In the genomic region with DNA sequence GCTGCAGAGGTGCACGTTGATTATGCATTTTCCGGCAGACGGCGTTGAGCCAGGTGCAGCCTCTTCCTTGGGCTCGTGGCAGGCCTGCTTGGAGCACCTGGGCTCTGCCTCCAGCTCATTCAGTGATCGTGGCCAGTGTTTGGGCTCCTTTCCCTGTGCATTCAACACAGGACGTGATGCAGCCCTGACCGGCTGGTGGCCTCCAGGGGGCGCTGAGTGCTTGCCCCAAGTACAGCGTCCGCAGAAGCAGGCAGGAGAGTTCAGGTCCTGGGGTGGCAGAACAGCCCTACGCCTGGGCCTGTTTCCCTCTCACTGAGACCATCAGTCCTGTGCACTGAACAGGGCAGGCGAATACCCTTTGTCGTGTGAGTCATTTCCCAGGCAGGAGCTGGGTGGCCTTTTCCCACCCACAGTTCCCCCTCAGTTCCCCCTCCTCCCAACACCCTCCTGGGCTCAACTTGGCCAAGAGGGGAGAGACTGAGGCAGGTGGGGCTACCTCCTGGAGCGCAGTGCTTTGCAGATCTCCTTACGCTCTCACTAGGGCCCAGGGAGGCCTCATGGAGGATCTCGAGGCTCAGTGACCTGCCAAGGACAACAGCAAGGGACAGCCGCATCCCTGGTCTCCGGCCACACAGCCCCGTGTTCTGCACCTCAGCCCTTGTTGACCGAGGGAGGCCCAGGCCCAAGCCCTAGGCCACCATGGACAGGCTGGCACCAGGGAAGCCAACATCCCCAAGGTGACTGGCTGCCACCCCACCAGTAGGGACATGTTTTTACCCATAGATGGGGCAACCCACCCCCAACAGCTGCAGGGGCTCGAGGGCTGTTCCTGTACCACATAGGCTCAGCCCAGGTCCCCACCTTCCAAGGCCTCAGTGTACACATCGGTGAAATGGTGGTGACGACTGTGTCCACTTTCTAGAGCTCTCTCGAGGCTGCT, we compare ENCODE assay signal across 8 cellular contexts. TPM values are rescaled to one million over a fixed set of nuclear protein-coding genes. Genes with fewer than 3 reads are reported as not detected.
DNase-seq lines count a peak whose midpoint lies in the region; ATAC-seq, FAIRE-seq and TF ChIP-seq lines count a peak whose summit lies in the region.

No MANE protein-coding gene starts in this region.

- no peaks in the 10 kb centered on the region for H3F3A ChIP-seq in neural cell (ENCODE audit: insufficient read depth, low read length, poor library complexity, severe bottlenecking)

- no peak for TF ChIP-seq EP300 in neural cell (conservative IDR thresholded peaks at IDR 0.05; ENCODE audit: poor library complexity, severe bottlenecking)

- ATAC-seq in activated T-cell treated with anti-CD3 and anti-CD28 coated beads, Interleukin-2, amount 50 U/mL, for 4 hours = peak; percentile 84 to 89
- peak; percentile 89 to 91 for ATAC-seq in stimulated activated naive B cell treated with anti-CD40 and anti-IgM and Interleukin-4, amounts not matched to agents 10 μg/mL and 1 μg/mL and 100 μg/mL, for 72 hours (replicated peaks)
- ATAC-seq in GM18858 (IDR thresholded peaks at IDR 0.05; ENCODE audit: unreplicated experiment) = no peak

- no peaks in the 10 kb centered on the region for H3K9me3 ChIP-seq in Peyer's patch
- H3K9me3 ChIP-seq in fibroblast of lung (ENCODE audit: control insufficient read depth, insufficient read depth, low read depth, low read length) = no peaks in the 10 kb centered on the region
- H3K9me3 ChIP-seq in neural cell (ENCODE audit: low read length) = no peaks in the 10 kb centered on the region

- H3K27ac Mint-ChIP-seq in stimulated activated naive B cell treated with anti-CD40 and anti-IgM and Interleukin-4, amounts not matched to agents 10 μg/mL and 1 μg/mL and 100 μg/mL, for 72 hours = no peak overlapping the region

- H3K36me3 Mint-ChIP-seq in activated T-cell treated with anti-CD3 and anti-CD28 coated beads, Interleukin-2, amount 50 U/mL, for 4 hours (ENCODE audit: insufficient read depth) = no peaks in the 10 kb centered on the region
- peaks cover 6 to 8% of the 10 kb centered on the region in 2 donors for H3K36me3 Mint-ChIP-seq in stimulated activated naive B cell treated with anti-CD40 and anti-IgM and Interleukin-4, amounts not matched to agents 10 μg/mL and 1 μg/mL and 100 μg/mL, for 72 hours

- no peaks in the 10 kb centered on the region for H3K9me2 ChIP-seq in neural cell (ENCODE audit: insufficient read depth, low read length)

- H3K4me1 ChIP-seq in Peyer's patch (peaks cover 0 to 1% (median 0%) of the 10 kb centered on the region in 4 donors), fibroblast of lung (ENCODE audit: control insufficient read depth, extremely low read depth, insufficient read depth, low read length) (peaks cover 9% of the 10 kb centered on the region)

- H3K4me2 ChIP-seq in fibroblast of lung (ENCODE audit: extremely low read depth, insufficient read depth, low read length) (no peak overlapping the region), neural cell (ENCODE audit: low read length) (no peak overlapping the region)

- no peaks in the 10 kb centered on the region for H3K4me1 Mint-ChIP-seq in activated T-cell treated with anti-CD3 and anti-CD28 coated beads, Interleukin-2, amount 50 U/mL, for 4 hours (ENCODE audit: low read depth)
- H3K4me1 Mint-ChIP-seq in stimulated activated naive B cell treated with anti-CD40 and anti-IgM and Interleukin-4, amounts not matched to agents 10 μg/mL and 1 μg/mL and 100 μg/mL, for 72 hours = no peaks in the 10 kb centered on the region

- no peaks in the 10 kb centered on the region for H3K27me3 ChIP-seq in Peyer's patch
- no peaks in the 10 kb centered on the region for H3K27me3 ChIP-seq in fibroblast of lung (ENCODE audit: control insufficient read depth, insufficient read depth, low read length)
- H3K27me3 ChIP-seq in neural cell (ENCODE audit: insufficient read depth, low read depth, low read length) = no peaks in the 10 kb centered on the region

- no peak for FAIRE-seq in D721Med (lab: Jason Lieb, UNC)

- H3K9ac ChIP-seq in fibroblast of lung (ENCODE audit: insufficient read depth, low read length) = no peak overlapping the region
- no peak overlapping the region for H3K9ac ChIP-seq in neural cell (ENCODE audit: low read length)

- TF ChIP-seq POLR2A in Peyer's patch (IDR thresholded peaks at IDR 0.05) = no peak

- peak; percentile 65 for TF ChIP-seq RAD21 in neural cell (conservative IDR thresholded peaks at IDR 0.05)

- H2AFZ ChIP-seq in fibroblast of lung (ENCODE audit: low read length) = no peak overlapping the region
- no peak overlapping the region for H2AFZ ChIP-seq in neural cell (ENCODE audit: low read depth, low read length)

- H3K4me3 ChIP-seq in Peyer's patch (no peak overlapping the region), fibroblast of lung (replicated peaks in 1 of 4; ENCODE audit: control extremely low read depth in 1 of 4, insufficient read depth in 1 of 4, low read depth in 3 of 4, low read length in 4 of 4) (no peak overlapping the region), neural cell (ENCODE audit: low read length) (no peak overlapping the region)

- no peak overlapping the region for H3K4me3 Mint-ChIP-seq in activated T-cell treated with anti-CD3 and anti-CD28 coated beads, Interleukin-2, amount 50 U/mL, for 4 hours
- no peak overlapping the region for H3K4me3 Mint-ChIP-seq in stimulated activated naive B cell treated with anti-CD40 and anti-IgM and Interleukin-4, amounts not matched to agents 10 μg/mL and 1 μg/mL and 100 μg/mL, for 72 hours

- H3K27ac ChIP-seq in Peyer's patch = no peak overlapping the region
- no peak overlapping the region for H3K27ac ChIP-seq in fibroblast of lung (ENCODE audit: insufficient read depth, low read length)
- H3K27ac ChIP-seq in neural cell (ENCODE audit: low read length) = no peak overlapping the region

- DNase-seq in D721Med (ENCODE audit: insufficient read length, low spot score) (no peak), KBM-7 (peak; percentile 86), Peyer's patch (peak; percentile 77 to 92 (median 87)), fibroblast of lung (ENCODE audit: low read depth in 2 of 2) (peak; percentile 77 to 85)
- DNase-seq in activated T-cell treated with anti-CD3 and anti-CD28 coated beads, Interleukin-2, amount 50 U/mL, for 4 hours = peak; percentile 78
- DNase-seq in stimulated activated naive B cell treated with anti-CD40 and anti-IgM and Interleukin-4, amounts not matched to agents 10 μg/mL and 1 μg/mL and 100 μg/mL, for 72 hours = peak; percentile 60

- H4K20me1 ChIP-seq in fibroblast of lung (ENCODE audit: control insufficient read depth, extremely low read depth, insufficient read depth, low read length) (no peaks in the 10 kb centered on the region), neural cell (ENCODE audit: insufficient read depth) (no peaks in the 10 kb centered on the region)

- H3K9me3 Mint-ChIP-seq in activated T-cell treated with anti-CD3 and anti-CD28 coated beads, Interleukin-2, amount 50 U/mL, for 4 hours = no peaks in the 10 kb centered on the region
- no peaks in the 10 kb centered on the region for H3K9me3 Mint-ChIP-seq in stimulated activated naive B cell treated with anti-CD40 and anti-IgM and Interleukin-4, amounts not matched to agents 10 μg/mL and 1 μg/mL and 100 μg/mL, for 72 hours

- H3K27me3 Mint-ChIP-seq in activated T-cell treated with anti-CD3 and anti-CD28 coated beads, Interleukin-2, amount 50 U/mL, for 4 hours (ENCODE audit: low read depth) = no peaks in the 10 kb centered on the region
- H3K27me3 Mint-ChIP-seq in stimulated activated naive B cell treated with anti-CD40 and anti-IgM and Interleukin-4, amounts not matched to agents 10 μg/mL and 1 μg/mL and 100 μg/mL, for 72 hours = no peaks in the 10 kb centered on the region

- peaks cover 32% of the 10 kb centered on the region for H3K79me2 ChIP-seq in fibroblast of lung (ENCODE audit: control insufficient read depth, insufficient read depth, low read length)
- no peaks in the 10 kb centered on the region for H3K79me2 ChIP-seq in neural cell (replicated peaks; ENCODE audit: insufficient read depth, low read length)

- peaks cover 0 to 79% (median 0%) of the 10 kb centered on the region in 3 donors for H3K36me3 ChIP-seq in Peyer's patch
- H3K36me3 ChIP-seq in fibroblast of lung (ENCODE audit: control insufficient read depth, insufficient read depth, low read length) = peaks cover 61% of the 10 kb centered on the region
- no peaks in the 10 kb centered on the region for H3K36me3 ChIP-seq in neural cell (ENCODE audit: insufficient read depth, low read length)

- in situ Hi-C loops in KBM-7 (cut with MboI; ENCODE audit: low pct_unique_long_range_greater_than_20kb, low sequenced_read_pairs) = no loop called here

- peak; percentile 89 for TF ChIP-seq CTCF in D721Med (IDR thresholded peaks at IDR 0.05; ENCODE audit: insufficient read depth, missing control alignments)
- TF ChIP-seq CTCF in Peyer's patch (IDR thresholded peaks at IDR 0.05) = peak; percentile 73 to 93 (median 90)
- TF ChIP-seq CTCF in fibroblast of lung (conservative IDR thresholded peaks at IDR 0.05 in 1 of 2, IDR thresholded peaks at IDR 0.05 in 1 of 2; ENCODE audit: low read depth in 1 of 2, low read length in 2 of 2) = peak; percentile 67 to 85
- TF ChIP-seq CTCF in neural cell (IDR thresholded peaks at IDR 0.05; ENCODE audit: poor library complexity, severe bottlenecking) = peak; percentile 64

TF ChIP-seq in neural cell, 6 proteins besides CTCF, POLR2A, EP300 and RAD21 (continues in another document):
- no peak for TF ChIP-seq EZH2 (IDR thresholded peaks at IDR 0.05; ENCODE audit: borderline replicate concordance, insufficient read depth, low read length, poor library complexity, severe bottlenecking)

RNA-seq across cellular contexts. Expression of a gene that starts 52.9 kb away (rescaled TPM):
- total RNA-seq in Peyer's patch (10 to 100 TPM; 19.3 to 59.4 (median 35.3) TPM), fibroblast of lung (10.0 and 18.0 TPM in 2 replicates)
- total RNA-seq in activated T-cell treated with anti-CD3 and anti-CD28 coated beads, Interleukin-2, amount 50 U/mL, for 4 hours = 10 to 100 TPM; 20.5 to 24.2 (median 21.6) TPM
- polyA plus RNA-seq in fibroblast of lung (6.8 and 8.6 TPM in 2 replicates), neural cell (21.6 and 27.1 TPM in 2 replicates)
- 9.2 and 11.3 TPM in 2 replicates for polyA plus RNA-seq in fibroblast of lung (2012)
- polyA minus RNA-seq in fibroblast of lung (ENCODE audit: low replicate concordance) (11.9 and 12.2 TPM in 2 replicates), neural cell (24.4 and 26.3 TPM in 2 replicates)

RNA-seq across cellular contexts. Expression of a gene that starts 53.0 kb away (rescaled TPM):
- 1,000 to 10,000 TPM in 2 of 4 donors, 100 to 1,000 TPM in 2; 621 to 1,579 (median 999) TPM for total RNA-seq in Peyer's patch
- total RNA-seq in activated T-cell treated with anti-CD3 and anti-CD28 coated beads, Interleukin-2, amount 50 U/mL, for 4 hours = 1,000 to 10,000 TPM; 1,591 to 1,973 (median 1,685) TPM
- total RNA-seq in fibroblast of lung = 1,387 and 1,751 TPM in 2 replicates
- 1,726 and 1,973 TPM in 2 replicates for polyA plus RNA-seq in fibroblast of lung
- 1,989 and 2,401 TPM in 2 replicates for polyA plus RNA-seq in fibroblast of lung (2012)
- polyA minus RNA-seq in fibroblast of lung (ENCODE audit: low replicate concordance) = 418 and 420 TPM in 2 replicates
- 839 and 862 TPM in 2 replicates for polyA plus RNA-seq in neural cell
- polyA minus RNA-seq in neural cell = 261 and 348 TPM in 2 replicates
